22 cellular contexts compared by ENCODE assay signal in the genomic region with DNA sequence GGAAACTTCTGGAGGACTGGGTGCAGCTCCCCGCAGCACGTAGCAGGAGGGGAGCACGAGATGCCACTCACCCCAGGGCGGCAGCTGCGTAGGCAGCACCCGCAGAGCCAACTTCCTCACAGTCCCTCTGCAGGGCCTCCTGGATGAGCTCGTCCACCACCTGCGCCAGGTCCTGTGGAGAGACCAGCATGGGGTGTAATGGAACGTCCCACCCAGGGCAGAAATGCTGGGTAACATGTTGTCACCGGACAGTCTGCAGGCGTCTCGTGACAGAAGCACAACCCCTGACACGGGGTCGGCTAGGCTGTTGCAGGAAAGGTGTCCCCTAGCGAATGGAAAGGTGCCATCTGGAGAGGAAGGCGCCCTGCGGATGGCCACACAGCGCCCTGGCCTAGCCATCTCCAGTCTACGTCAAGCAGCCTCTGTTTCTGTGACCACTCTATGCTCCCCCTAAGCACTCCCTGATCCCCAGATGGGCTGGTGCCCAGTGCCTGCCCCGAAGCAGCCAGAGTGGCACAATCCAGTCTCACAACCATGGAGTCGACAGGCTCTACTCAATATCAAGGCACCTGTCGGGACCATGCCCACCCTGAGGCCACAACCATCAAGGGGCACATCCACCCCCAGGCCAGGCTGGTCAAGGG. TPM values are rescaled to one million over a fixed set of nuclear protein-coding genes. Genes with fewer than 3 reads are reported as not detected.
DNase-seq lines count a peak whose midpoint lies in the region; ATAC-seq and TF ChIP-seq lines count a peak whose summit lies in the region.
"Had no signal": no experiment of that assay in that cellular context is flagged by ENCODE, and none has a peak within 500 bp of the region (broad histone marks: within the 10 kb centered on the region; RNA-seq: fewer than 3 reads in every experiment).

No MANE protein-coding gene starts in this region.

- TF ChIP-seq CTCF in HFFc6 (IDR thresholded peaks at IDR 0.05) (no peak), foreskin fibroblast (IDR thresholded peaks at IDR 0.05; ENCODE audit: low read depth, low read length) (no peak)

- H4K12ac ChIP-seq in trophoblast cell (ENCODE audit: low read depth, low read length) = no peak overlapping the region

- no peaks in the 10 kb centered on the region for H3K27me3 Mint-ChIP-seq in effector memory CD8-positive, alpha-beta T cell
- H3K27me3 Mint-ChIP-seq in HFFc6 (ENCODE audit: insufficient read depth) = no peaks in the 10 kb centered on the region
- H3K27me3 Mint-ChIP-seq: CD4-positive, alpha-beta T cell; IgD-negative memory B cell had no signal

- no peak overlapping the region for H4K91ac ChIP-seq in trophoblast cell (ENCODE audit: low read depth, low read length)

- H3K27ac Mint-ChIP-seq in effector memory CD8-positive, alpha-beta T cell = no peak overlapping the region
- H3K27ac Mint-ChIP-seq in HFFc6 = no peak overlapping the region
- H3K27ac Mint-ChIP-seq: CD4-positive, alpha-beta T cell; H9; IgD-negative memory B cell had no signal

- no peak for ATAC-seq in effector memory CD8-positive, alpha-beta T cell (replicated peaks)

- H2AK5ac ChIP-seq in trophoblast cell (ENCODE audit: low read length) = no peak overlapping the region

- no peak overlapping the region for H3K4ac ChIP-seq in trophoblast cell (ENCODE audit: low read depth, low read length)

- H3K4me3 Mint-ChIP-seq in effector memory CD8-positive, alpha-beta T cell = no peak overlapping the region
- no peak overlapping the region for H3K4me3 Mint-ChIP-seq in HFFc6
- H3K4me3 Mint-ChIP-seq: CD4-positive, alpha-beta T cell; H9; IgD-negative memory B cell had no signal

- no CpG with 5 or more reads among the region's 22 CpGs for WGBS in trophoblast cell (ENCODE audit: extremely low coverage, insufficient coverage, insufficient read length)

- H3K36me3 Mint-ChIP-seq in effector memory CD8-positive, alpha-beta T cell (ENCODE audit: insufficient read depth) = peaks cover 75% of the 10 kb centered on the region
- H3K36me3 Mint-ChIP-seq in HFFc6 (ENCODE audit: low read depth) = peaks cover 18% of the 10 kb centered on the region

- H3K23ac ChIP-seq in trophoblast cell (ENCODE audit: low read length) = no peak overlapping the region

- no peak overlapping the region for H2BK5ac ChIP-seq in trophoblast cell (ENCODE audit: low read depth, low read length, poor library complexity)

- no peak overlapping the region for H2BK12ac ChIP-seq in trophoblast cell (ENCODE audit: low read length)

- in situ Hi-C loops in G401 (cut with HindIII; ENCODE audit: low sequenced_read_pairs) = no loop called here

- no peak overlapping the region for H3K18ac ChIP-seq in trophoblast cell (ENCODE audit: low read length)

- no peak overlapping the region for H4K8ac ChIP-seq in trophoblast cell (ENCODE audit: low read depth, low read length)

- H3K4me2 ChIP-seq in trophoblast cell (ENCODE audit: low read length) = no peak overlapping the region
- H3K4me2 ChIP-seq: BLaER1 had no signal

- no peak overlapping the region for H2BK120ac ChIP-seq in trophoblast cell (ENCODE audit: insufficient read depth, low read length, poor library complexity)

- no peak overlapping the region for H3K14ac ChIP-seq in trophoblast cell (ENCODE audit: low read length)

- H3K36me3 ChIP-seq in trophoblast cell (ENCODE audit: control insufficient read depth in 1 of 2, insufficient read depth in 2 of 2, low read length in 2 of 2) = peaks cover 61 to 68% of the 10 kb centered on the region in 2 experiments

- H3K4me3 ChIP-seq in trophoblast cell (ENCODE audit: low read depth, low read length) = no peak overlapping the region
- H3K4me3 ChIP-seq in foreskin fibroblast (ENCODE audit: low read depth in 1 of 2, low read length in 2 of 2) = no peak overlapping the region
- H3K4me3 ChIP-seq: BLaER1, Peyer's patch had no signal

- H3K4me1 ChIP-seq in trophoblast cell (ENCODE audit: control insufficient read depth in 1 of 2, insufficient read depth in 2 of 2, low read length in 2 of 2) = no peaks in the 10 kb centered on the region
- H3K4me1 ChIP-seq: BLaER1, Peyer's patch had no signal

- no peak overlapping the region for H3K27ac ChIP-seq in trophoblast cell (ENCODE audit: low read depth, low read length)
- H3K27ac ChIP-seq: BLaER1, Peyer's patch had no signal

- DNase-seq in AG20443 (ENCODE audit: low spot score) (peak; percentile 5), G401 (ENCODE audit: low spot score) (peak; percentile 19), cerebellum (ENCODE audit: low spot score) (peak; percentile 17), trophoblast cell (no peak), HFFc6 (no peak), foreskin fibroblast (no peak)
- no peak for DNase-seq in effector memory CD8-positive, alpha-beta T cell
- DNase-seq: CD4-positive, alpha-beta T cell; COR-L47; DND-41; H9; Karpas-422; MV-4-11; NCI-H1694; NCI-H2081; NCI-H2171 treated with DMSO at 0.1 percent for 48 hours; NCI-H446; NCI-H526; Peyer's patch; SHP77 had no signal

- H3K4me1 Mint-ChIP-seq in effector memory CD8-positive, alpha-beta T cell (ENCODE audit: low read depth in 2 of 2) = peaks cover 0 to 2% of the 10 kb centered on the region in 2 donors
- no peaks in the 10 kb centered on the region for H3K4me1 Mint-ChIP-seq in HFFc6 (ENCODE audit: low read depth)
- H3K4me1 Mint-ChIP-seq: H9, IgD-negative memory B cell had no signal

- no peaks in the 10 kb centered on the region for H3K9me3 ChIP-seq in trophoblast cell (ENCODE audit: insufficient read depth, low read depth, low read length)
- H3K9me3 ChIP-seq: BLaER1, Peyer's patch had no signal

- H3K79me2 ChIP-seq in trophoblast cell (ENCODE audit: control insufficient read depth, insufficient read depth, low read length, poor library complexity) = no peaks in the 10 kb centered on the region

- H3K9ac ChIP-seq in trophoblast cell (ENCODE audit: low read length) = peak overlapping the region; percentile 48
- H3K9ac ChIP-seq: BLaER1 had no signal

- H3K27me3 ChIP-seq in trophoblast cell (ENCODE audit: insufficient read depth, low read length) = no peaks in the 10 kb centered on the region
- H3K27me3 ChIP-seq: BLaER1, Peyer's patch had no signal

- no peaks in the 10 kb centered on the region for H3K79me1 ChIP-seq in trophoblast cell (ENCODE audit: low read length)

- no peaks in the 10 kb centered on the region for H3K9me3 Mint-ChIP-seq in effector memory CD8-positive, alpha-beta T cell
- H3K9me3 Mint-ChIP-seq in HFFc6 = no peaks in the 10 kb centered on the region
- H3K9me3 Mint-ChIP-seq: CD4-positive, alpha-beta T cell; H9; IgD-negative memory B cell had no signal

- H2AFZ ChIP-seq in trophoblast cell (ENCODE audit: insufficient read depth, low read length, poor library complexity) = no peak overlapping the region

RNA-seq across cellular contexts. Expression of a gene that starts 21.2 kb away (rescaled TPM):
- 102 and 127 TPM in 2 replicates for total RNA-seq in G401 (2014; rRNA removed; shearing (Covaris generic))
- total RNA-seq in cerebellum = 77.6 TPM
- 37.4 and 37.9 TPM in 2 replicates for polyA plus RNA-seq in trophoblast cell (2013)
- 10 to 100 TPM; 85.7 to 91.8 (median 86.9) TPM for total RNA-seq in HFFc6 (2021; fragmentation: NEBNext Ultra II Directional; extraction: Animal tissue kit (Norgen Biotek cat#: 25700))

RNA-seq across cellular contexts. Expression of a gene that starts 22.0 kb away (rescaled TPM):
- total RNA-seq in G401 (2014; rRNA removed; shearing (Covaris generic)) = 29.0 and 52.6 TPM in 2 replicates
- total RNA-seq in cerebellum = 13.4 TPM
- polyA plus RNA-seq in trophoblast cell (2013) = 11.1 and 11.9 TPM in 2 replicates
- 10 to 100 TPM; 12.5 to 16.0 (median 15.5) TPM for total RNA-seq in HFFc6 (2021; fragmentation: NEBNext Ultra II Directional; extraction: Animal tissue kit (Norgen Biotek cat#: 25700))

RNA-seq across cellular contexts. Expression of a gene that starts 35.6 kb away (rescaled TPM):
- 59.4 and 66.8 TPM in 2 replicates for total RNA-seq in G401 (2014; rRNA removed; shearing (Covaris generic))
- 64.2 TPM for total RNA-seq in cerebellum
- 63.4 and 64.5 TPM in 2 replicates for polyA plus RNA-seq in trophoblast cell (2013)
- total RNA-seq in HFFc6 (2021; fragmentation: NEBNext Ultra II Directional; extraction: Animal tissue kit (Norgen Biotek cat#: 25700)) = 10 to 100 TPM; 47.9 to 61.3 (median 50.6) TPM

RNA-seq across cellular contexts. Expression of a gene that starts 59.5 kb away (rescaled TPM):
- 7.9 and 8.2 TPM in 2 replicates for total RNA-seq in G401 (2014; rRNA removed; shearing (Covaris generic))
- total RNA-seq in cerebellum = 10.7 TPM
- polyA plus RNA-seq in trophoblast cell (2013) = 7.0 and 7.4 TPM in 2 replicates
- total RNA-seq in HFFc6 (2021; fragmentation: NEBNext Ultra II Directional; extraction: Animal tissue kit (Norgen Biotek cat#: 25700)) = 1 to 10 TPM; 5.2 to 7.7 (median 7.1) TPM

RNA-seq across cellular contexts. Expression of a gene that starts 59.8 kb away (rescaled TPM):
- total RNA-seq in G401 (2014; rRNA removed; shearing (Covaris generic)) = 14.3 and 33.5 TPM in 2 replicates
- total RNA-seq in cerebellum = 37.7 TPM
- polyA plus RNA-seq in trophoblast cell (2013) = 17.0 and 19.0 TPM in 2 replicates
- 10 to 100 TPM; 23.2 to 26.9 (median 25.5) TPM for total RNA-seq in HFFc6 (2021; fragmentation: NEBNext Ultra II Directional; extraction: Animal tissue kit (Norgen Biotek cat#: 25700))

Comparison
In these comparisons a context has a peak if more than half of its experiments do, and no peak if none do; other contexts are left out.
1. DNase-seq: peak in AG20443 (single experiment), G401 (single experiment) and cerebellum (single experiment); none in trophoblast cell (0 of 2), effector memory CD8-positive, alpha-beta T cell (0 of 3), HFFc6 (single experiment) and foreskin fibroblast (0 of 2).